1 cellular context compared by ENCODE assay signal in the genomic region with DNA sequence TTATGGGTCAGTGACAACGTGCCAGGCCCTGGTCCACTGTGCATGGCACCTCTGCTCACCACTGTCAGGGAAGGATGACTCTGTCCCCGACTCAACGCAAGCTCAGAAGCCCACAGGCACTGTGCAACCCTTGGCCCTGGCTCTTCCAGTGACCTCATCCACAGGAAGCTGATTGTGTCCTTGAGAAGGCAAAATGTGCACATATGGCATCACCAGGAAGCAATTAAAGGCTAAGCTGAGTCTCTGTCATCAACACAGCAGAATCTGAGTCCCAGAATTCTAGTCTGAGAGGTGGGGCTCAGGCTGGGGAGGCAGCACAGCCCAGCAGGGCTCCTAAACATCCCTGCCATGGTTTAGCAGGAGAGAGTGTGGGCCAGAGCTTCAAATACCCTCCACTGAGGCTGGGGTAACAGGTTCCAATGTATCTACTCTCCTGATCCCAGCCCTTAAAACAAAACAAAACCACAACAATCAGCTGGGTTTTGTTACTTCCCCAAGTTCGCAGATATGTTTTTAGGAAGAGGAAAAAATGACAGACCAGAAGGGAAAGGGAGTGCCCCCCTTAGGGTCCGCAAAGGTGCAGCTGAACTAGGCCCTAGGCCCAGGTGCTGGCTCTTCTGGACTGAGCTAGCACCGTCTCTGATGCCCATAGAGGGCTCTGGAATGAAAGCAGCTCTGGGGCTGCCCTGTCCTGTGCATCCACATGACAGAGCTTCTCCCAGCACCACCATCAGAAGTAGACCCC.
TF ChIP-seq lines count a peak whose summit lies in the region.

No MANE protein-coding gene starts in this region.

TF ChIP-seq in HepG2, 621 proteins besides CTCF, POLR2A, EP300 and RAD21 (continued from another document and continues in another):
- TF ChIP-seq CCAR2 (optimal IDR thresholded peaks at IDR 0.05; ENCODE audit: low read depth, low read length) (no peak), AHR (CRISPR knock-in tag; IDR thresholded peaks at IDR 0.05) (no peak), NKX3-1 (CRISPR knock-in tag; IDR thresholded peaks at IDR 0.05) (no peak), TOE1 (CRISPR knock-in tag; IDR thresholded peaks at IDR 0.05) (no peak), ZNF550 (CRISPR knock-in tag; IDR thresholded peaks at IDR 0.05; ENCODE audit: borderline replicate concordance) (no peak), CBX5 (CRISPR knock-in tag; IDR thresholded peaks at IDR 0.05; ENCODE audit: borderline replicate concordance) (peak; percentile 45; the same call in 1 of the 2 replicates), NR2C2 (CRISPR knock-in tag; IDR thresholded peaks at IDR 0.05; ENCODE audit: borderline replicate concordance) (0 out of 2 replicates have a peak, but pooled peaks have one; percentile 44), SMARCE1 (IDR thresholded peaks at IDR 0.05; ENCODE audit: borderline replicate concordance) (no peak), CREB1 (IDR thresholded peaks at IDR 0.05) (peak; percentile 54; the same call in 1 of the 2 replicates), CREB1 (CRISPR knock-in tag; IDR thresholded peaks at IDR 0.05) (no peak), TEAD3 (CRISPR knock-in tag; optimal IDR thresholded peaks at IDR 0.05; ENCODE audit: borderline replicate concordance) (peak; percentile 20), MAFK (conservative IDR thresholded peaks at IDR 0.05 in 1 of 2, IDR thresholded peaks at IDR 0.05 in 1 of 2; ENCODE audit: low read length in 2 of 2) (peak in 1 of 2 experiments; percentile 21; a peak in 1 of 4 replicates), ZNF782 (CRISPR knock-in tag; IDR thresholded peaks at IDR 0.05; ENCODE audit: borderline replicate concordance) (no peak), U2AF1 (optimal IDR thresholded peaks at IDR 0.05; ENCODE audit: low read depth, low read length) (no peak), ZNF496 (CRISPR knock-in tag; IDR thresholded peaks at IDR 0.05; ENCODE audit: insufficient replicate concordance) (no peak), ZNF451 (CRISPR knock-in tag; IDR thresholded peaks at IDR 0.05) (no peak), ZNF883 (CRISPR knock-in tag; IDR thresholded peaks at IDR 0.05; ENCODE audit: not compliant biosample characterization) (no peak), IRX3 (CRISPR knock-in tag; IDR thresholded peaks at IDR 0.05; ENCODE audit: borderline replicate concordance, low read depth) (no peak), TP53 (CRISPR knock-in tag; conservative IDR thresholded peaks at IDR 0.05) (no peak), RBAK (CRISPR knock-in tag; IDR thresholded peaks at IDR 0.05) (no peak), NFKBIZ (CRISPR knock-in tag; IDR thresholded peaks at IDR 0.05) (no peak), FOXA3 (CRISPR knock-in tag; IDR thresholded peaks at IDR 0.05) (peak; percentile 40; the same call in 1 of the 2 replicates), NFIB (CRISPR knock-in tag; IDR thresholded peaks at IDR 0.05; ENCODE audit: borderline replicate concordance) (no peak), ZSCAN21 (CRISPR knock-in tag; IDR thresholded peaks at IDR 0.05; ENCODE audit: borderline replicate concordance) (no peak), ZBTB7B (CRISPR knock-in tag; IDR thresholded peaks at IDR 0.05) (no peak), CEBPB (IDR thresholded peaks at IDR 0.05; ENCODE audit: borderline replicate concordance, low read depth, low read length) (peak; percentile 60; the same call in 1 of the 2 replicates), RARA (CRISPR knock-in tag; IDR thresholded peaks at IDR 0.05) (peak; percentile 56), HMG20A (CRISPR knock-in tag; IDR thresholded peaks at IDR 0.05; ENCODE audit: borderline replicate concordance) (peak; percentile 49; the same call in 1 of the 2 replicates), KAT8 (CRISPR knock-in tag; IDR thresholded peaks at IDR 0.05) (peak; percentile 38; the same call in 1 of the 2 replicates), JARID2 (CRISPR knock-in tag; IDR thresholded peaks at IDR 0.05; ENCODE audit: insufficient replicate concordance) (no peak), ZNF672 (CRISPR knock-in tag; IDR thresholded peaks at IDR 0.05) (no peak), ZNF724P (CRISPR knock-in tag; IDR thresholded peaks at IDR 0.05; ENCODE audit: borderline replicate concordance) (no peak), ZNF788 (CRISPR knock-in tag; IDR thresholded peaks at IDR 0.05; ENCODE audit: borderline replicate concordance) (no peak), ATF7 (IDR thresholded peaks at IDR 0.05) (peak; percentile 30; the same call in 1 of the 2 replicates), ATF7 (CRISPR knock-in tag; IDR thresholded peaks at IDR 0.05) (peak; percentile 71; the same call in 1 of the 2 replicates), ZBTB21 (CRISPR knock-in tag; IDR thresholded peaks at IDR 0.05) (peak; percentile 88), ZNF75D (CRISPR knock-in tag; IDR thresholded peaks at IDR 0.05; ENCODE audit: borderline replicate concordance) (no peak), POLR2AphosphoS5 (IDR thresholded peaks at IDR 0.05; ENCODE audit: low read depth, low read length) (no peak), GATAD2A (CRISPR knock-in tag; IDR thresholded peaks at IDR 0.05) (peak; percentile 50), EZH2 (conservative IDR thresholded peaks at IDR 0.05; ENCODE audit: low read depth, low read length) (no peak), DR1 (CRISPR knock-in tag; IDR thresholded peaks at IDR 0.05) (no peak), GABPB1 (CRISPR knock-in tag; IDR thresholded peaks at IDR 0.05) (peak; percentile 59)
- TF ChIP-seq, protein P1, sequence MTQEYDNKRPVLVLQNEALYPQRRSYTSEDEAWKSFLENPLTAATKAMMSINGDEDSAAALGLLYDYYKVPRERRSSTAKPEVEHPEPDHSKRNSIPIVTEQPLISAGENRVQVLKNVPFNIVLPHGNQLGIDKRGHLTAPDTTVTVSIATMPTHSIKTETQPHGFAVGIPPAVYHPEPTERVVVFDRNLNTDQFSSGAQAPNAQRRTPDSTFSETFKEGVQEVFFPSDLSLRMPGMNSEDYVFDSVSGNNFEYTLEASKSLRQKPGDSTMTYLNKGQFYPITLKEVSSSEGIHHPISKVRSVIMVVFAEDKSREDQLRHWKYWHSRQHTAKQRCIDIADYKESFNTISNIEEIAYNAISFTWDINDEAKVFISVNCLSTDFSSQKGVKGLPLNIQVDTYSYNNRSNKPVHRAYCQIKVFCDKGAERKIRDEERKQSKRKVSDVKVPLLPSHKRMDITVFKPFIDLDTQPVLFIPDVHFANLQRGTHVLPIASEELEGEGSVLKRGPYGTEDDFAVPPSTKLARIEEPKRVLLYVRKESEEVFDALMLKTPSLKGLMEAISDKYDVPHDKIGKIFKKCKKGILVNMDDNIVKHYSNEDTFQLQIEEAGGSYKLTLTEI (CRISPR knock-in tag; conservative IDR thresholded peaks at IDR 0.05) = no peak
- TF ChIP-seq, protein P2, sequence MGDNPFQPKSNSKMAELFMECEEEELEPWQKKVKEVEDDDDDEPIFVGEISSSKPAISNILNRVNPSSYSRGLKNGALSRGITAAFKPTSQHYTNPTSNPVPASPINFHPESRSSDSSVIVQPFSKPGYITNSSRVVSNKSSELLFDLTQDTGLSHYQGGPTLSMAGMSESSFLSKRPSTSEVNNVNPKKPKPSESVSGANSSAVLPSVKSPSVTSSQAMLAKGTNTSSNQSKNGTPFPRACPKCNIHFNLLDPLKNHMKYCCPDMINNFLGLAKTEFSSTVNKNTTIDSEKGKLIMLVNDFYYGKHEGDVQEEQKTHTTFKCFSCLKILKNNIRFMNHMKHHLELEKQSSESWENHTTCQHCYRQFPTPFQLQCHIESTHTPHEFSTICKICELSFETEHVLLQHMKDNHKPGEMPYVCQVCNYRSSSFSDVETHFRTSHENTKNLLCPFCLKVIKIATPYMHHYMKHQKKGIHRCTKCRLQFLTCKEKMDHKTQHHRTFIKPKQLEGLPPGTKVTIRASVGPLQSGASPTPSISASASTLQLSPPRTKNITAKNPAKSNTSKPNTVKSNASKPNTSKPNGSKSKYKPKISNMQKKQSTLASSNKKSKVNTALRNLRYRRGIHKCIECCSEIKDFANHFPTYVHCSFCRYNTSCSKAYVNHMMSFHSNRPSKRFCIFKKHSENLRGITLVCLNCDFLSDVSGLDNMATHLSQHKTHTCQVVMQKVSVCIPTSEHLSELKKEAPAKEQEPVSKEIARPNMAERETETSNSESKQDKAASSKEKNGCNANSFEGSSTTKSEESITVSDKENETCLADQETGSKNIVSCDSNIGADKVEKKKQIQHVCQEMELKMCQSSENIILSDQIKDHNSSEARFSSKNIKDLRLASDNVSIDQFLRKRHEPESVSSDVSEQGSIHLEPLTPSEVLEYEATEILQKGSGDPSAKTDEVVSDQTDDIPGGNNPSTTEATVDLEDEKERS (CRISPR knock-in tag; IDR thresholded peaks at IDR 0.05) = no peak
- TF ChIP-seq, protein P3, sequence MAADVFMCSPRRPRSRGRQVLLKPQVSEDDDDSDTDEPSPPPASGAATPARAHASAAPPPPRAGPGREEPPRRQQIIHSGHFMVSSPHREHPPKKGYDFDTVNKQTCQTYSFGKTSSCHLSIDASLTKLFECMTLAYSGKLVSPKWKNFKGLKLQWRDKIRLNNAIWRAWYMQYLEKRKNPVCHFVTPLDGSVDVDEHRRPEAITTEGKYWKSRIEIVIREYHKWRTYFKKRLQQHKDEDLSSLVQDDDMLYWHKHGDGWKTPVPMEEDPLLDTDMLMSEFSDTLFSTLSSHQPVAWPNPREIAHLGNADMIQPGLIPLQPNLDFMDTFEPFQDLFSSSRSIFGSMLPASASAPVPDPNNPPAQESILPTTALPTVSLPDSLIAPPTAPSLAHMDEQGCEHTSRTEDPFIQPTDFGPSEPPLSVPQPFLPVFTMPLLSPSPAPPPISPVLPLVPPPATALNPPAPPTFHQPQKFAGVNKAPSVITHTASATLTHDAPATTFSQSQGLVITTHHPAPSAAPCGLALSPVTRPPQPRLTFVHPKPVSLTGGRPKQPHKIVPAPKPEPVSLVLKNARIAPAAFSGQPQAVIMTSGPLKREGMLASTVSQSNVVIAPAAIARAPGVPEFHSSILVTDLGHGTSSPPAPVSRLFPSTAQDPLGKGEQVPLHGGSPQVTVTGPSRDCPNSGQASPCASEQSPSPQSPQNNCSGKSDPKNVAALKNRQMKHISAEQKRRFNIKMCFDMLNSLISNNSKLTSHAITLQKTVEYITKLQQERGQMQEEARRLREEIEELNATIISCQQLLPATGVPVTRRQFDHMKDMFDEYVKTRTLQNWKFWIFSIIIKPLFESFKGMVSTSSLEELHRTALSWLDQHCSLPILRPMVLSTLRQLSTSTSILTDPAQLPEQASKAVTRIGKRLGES (CRISPR knock-in tag; IDR thresholded peaks at IDR 0.05; ENCODE audit: borderline replicate concordance) = no peak
- TF ChIP-seq, protein P4, sequence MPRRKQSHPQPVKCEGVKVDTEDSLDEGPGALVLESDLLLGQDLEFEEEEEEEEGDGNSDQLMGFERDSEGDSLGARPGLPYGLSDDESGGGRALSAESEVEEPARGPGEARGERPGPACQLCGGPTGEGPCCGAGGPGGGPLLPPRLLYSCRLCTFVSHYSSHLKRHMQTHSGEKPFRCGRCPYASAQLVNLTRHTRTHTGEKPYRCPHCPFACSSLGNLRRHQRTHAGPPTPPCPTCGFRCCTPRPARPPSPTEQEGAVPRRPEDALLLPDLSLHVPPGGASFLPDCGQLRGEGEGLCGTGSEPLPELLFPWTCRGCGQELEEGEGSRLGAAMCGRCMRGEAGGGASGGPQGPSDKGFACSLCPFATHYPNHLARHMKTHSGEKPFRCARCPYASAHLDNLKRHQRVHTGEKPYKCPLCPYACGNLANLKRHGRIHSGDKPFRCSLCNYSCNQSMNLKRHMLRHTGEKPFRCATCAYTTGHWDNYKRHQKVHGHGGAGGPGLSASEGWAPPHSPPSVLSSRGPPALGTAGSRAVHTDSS (CRISPR knock-in tag; conservative IDR thresholded peaks at IDR 0.05) = no peak
- TF ChIP-seq, protein P5, sequence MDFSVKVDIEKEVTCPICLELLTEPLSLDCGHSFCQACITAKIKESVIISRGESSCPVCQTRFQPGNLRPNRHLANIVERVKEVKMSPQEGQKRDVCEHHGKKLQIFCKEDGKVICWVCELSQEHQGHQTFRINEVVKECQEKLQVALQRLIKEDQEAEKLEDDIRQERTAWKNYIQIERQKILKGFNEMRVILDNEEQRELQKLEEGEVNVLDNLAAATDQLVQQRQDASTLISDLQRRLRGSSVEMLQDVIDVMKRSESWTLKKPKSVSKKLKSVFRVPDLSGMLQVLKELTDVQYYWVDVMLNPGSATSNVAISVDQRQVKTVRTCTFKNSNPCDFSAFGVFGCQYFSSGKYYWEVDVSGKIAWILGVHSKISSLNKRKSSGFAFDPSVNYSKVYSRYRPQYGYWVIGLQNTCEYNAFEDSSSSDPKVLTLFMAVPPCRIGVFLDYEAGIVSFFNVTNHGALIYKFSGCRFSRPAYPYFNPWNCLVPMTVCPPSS (IDR thresholded peaks at IDR 0.05) = no peak
- TF ChIP-seq, protein P6, sequence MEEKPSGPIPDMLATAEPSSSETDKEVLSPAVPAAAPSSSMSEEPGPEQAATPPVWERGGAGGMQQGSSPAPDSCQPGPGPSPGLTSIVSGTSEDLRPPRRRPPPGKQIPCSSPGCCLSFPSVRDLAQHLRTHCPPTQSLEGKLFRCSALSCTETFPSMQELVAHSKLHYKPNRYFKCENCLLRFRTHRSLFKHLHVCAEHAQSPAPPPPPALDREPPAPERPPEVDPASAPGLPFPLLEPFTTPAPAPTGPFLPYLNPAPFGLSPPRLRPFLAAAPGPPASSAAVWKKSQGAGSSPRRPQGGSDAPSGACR (CRISPR knock-in tag; IDR thresholded peaks at IDR 0.05) = no peak
- TF ChIP-seq, protein P7, sequence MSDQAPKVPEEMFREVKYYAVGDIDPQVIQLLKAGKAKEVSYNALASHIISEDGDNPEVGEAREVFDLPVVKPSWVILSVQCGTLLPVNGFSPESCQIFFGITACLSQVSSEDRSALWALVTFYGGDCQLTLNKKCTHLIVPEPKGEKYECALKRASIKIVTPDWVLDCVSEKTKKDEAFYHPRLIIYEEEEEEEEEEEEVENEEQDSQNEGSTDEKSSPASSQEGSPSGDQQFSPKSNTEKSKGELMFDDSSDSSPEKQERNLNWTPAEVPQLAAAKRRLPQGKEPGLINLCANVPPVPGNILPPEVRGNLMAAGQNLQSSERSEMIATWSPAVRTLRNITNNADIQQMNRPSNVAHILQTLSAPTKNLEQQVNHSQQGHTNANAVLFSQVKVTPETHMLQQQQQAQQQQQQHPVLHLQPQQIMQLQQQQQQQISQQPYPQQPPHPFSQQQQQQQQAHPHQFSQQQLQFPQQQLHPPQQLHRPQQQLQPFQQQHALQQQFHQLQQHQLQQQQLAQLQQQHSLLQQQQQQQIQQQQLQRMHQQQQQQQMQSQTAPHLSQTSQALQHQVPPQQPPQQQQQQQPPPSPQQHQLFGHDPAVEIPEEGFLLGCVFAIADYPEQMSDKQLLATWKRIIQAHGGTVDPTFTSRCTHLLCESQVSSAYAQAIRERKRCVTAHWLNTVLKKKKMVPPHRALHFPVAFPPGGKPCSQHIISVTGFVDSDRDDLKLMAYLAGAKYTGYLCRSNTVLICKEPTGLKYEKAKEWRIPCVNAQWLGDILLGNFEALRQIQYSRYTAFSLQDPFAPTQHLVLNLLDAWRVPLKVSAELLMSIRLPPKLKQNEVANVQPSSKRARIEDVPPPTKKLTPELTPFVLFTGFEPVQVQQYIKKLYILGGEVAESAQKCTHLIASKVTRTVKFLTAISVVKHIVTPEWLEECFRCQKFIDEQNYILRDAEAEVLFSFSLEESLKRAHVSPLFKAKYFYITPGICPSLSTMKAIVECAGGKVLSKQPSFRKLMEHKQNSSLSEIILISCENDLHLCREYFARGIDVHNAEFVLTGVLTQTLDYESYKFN (CRISPR knock-in tag; conservative IDR thresholded peaks at IDR 0.05) = peak; percentile 45; the same call in 1 of the 2 replicates
